In genomic region chr1:182614796-182615451, GRCh38 we compare ENCODE assay signal across 9 cellular contexts. TPM values are rescaled to one million over a fixed set of nuclear protein-coding genes. Genes with fewer than 3 reads are reported as not detected.
DNase-seq lines count a peak whose midpoint lies in the region; ATAC-seq and TF ChIP-seq lines count a peak whose summit lies in the region.
"Had no signal": no experiment of that assay in that cellular context is flagged by ENCODE, and none has a peak within 500 bp of the region (broad histone marks: within the 10 kb centered on the region; RNA-seq: fewer than 3 reads in every experiment).

No MANE protein-coding gene starts in this region.

- no peaks in the 10 kb centered on the region for H3K4me1 ChIP-seq in PC-3 (ENCODE audit: insufficient read depth, low read length)
- peaks cover 30% of the 10 kb centered on the region for H3K4me1 ChIP-seq in suprapubic skin

- BruUV-seq in PC-3 (replicated peaks; lab: Mats Ljungman, UMichigan), result no TSS peak

- H3K27me3 ChIP-seq in PC-3 (ENCODE audit: low read length), result peaks cover 28% of the 10 kb centered on the region
- H3K27me3 ChIP-seq in suprapubic skin, result no peaks in the 10 kb centered on the region

- H3K4me3 ChIP-seq in AG10803 (ENCODE audit: low read length) (peak overlapping the region; percentile 55), PC-3 (ENCODE audit: low read length) (peak overlapping the region; percentile 61), suprapubic skin (peak overlapping the region; percentile 51)

- H3K9me3 ChIP-seq in PC-3 (ENCODE audit: low read length) (no peaks in the 10 kb centered on the region), suprapubic skin (no peaks in the 10 kb centered on the region)

- peak overlapping the region; percentile 87 for H3K4me2 ChIP-seq in PC-3 (ENCODE audit: low read length)

- H3K9me2 ChIP-seq in PC-3 (replicated peaks; ENCODE audit: low read length), result no peaks in the 10 kb centered on the region

- H3K79me2 ChIP-seq in PC-3 (ENCODE audit: low read length), result no peaks in the 10 kb centered on the region

- H3K36me3 Mint-ChIP-seq in activated T-helper 2 cell treated with anti-CD3 and anti-CD28 coated beads, Interferon-gamma antibody, Interleukin-2, Interleukin-4, amounts not matched to agents 10 μg/mL and 5 μg/mL and 100 μg/mL, durations not matched to agents 14 hours and 24 hours and 36 hours (ENCODE audit: low read depth), result no peaks in the 10 kb centered on the region
- peaks cover 0 to 5% (median 0%) of the 10 kb centered on the region in 3 donors for H3K36me3 Mint-ChIP-seq in naive thymus-derived CD8-positive, alpha-beta T cell

- WGBS in suprapubic skin, result under 1% methylated on average over 40 of the region's 56 CpGs

- intact Hi-C loops in PC-3 (cut with micrococcal nuclease), result no loop called here
- intact Hi-C loops in activated T-helper 2 cell treated with anti-CD3 and anti-CD28 coated beads, Interferon-gamma antibody, Interleukin-2, Interleukin-4, amounts not matched to agents 10 μg/mL and 5 μg/mL and 100 μg/mL, durations not matched to agents 14 hours and 24 hours and 36 hours (cut with micrococcal nuclease), result loop anchor here (5.0 to 10.0 kb wide), 2 partner anchors 222 to 1020 kb away; partner anchors contain the start of genes ARPC5 and DHX9

- H3K27ac ChIP-seq in PC-3 (ENCODE audit: low read length), result no peak overlapping the region
- H3K27ac ChIP-seq in suprapubic skin, result peak overlapping the region; percentile 91

- H3K27ac Mint-ChIP-seq in activated T-helper 2 cell treated with anti-CD3 and anti-CD28 coated beads, Interferon-gamma antibody, Interleukin-2, Interleukin-4, amounts not matched to agents 10 μg/mL and 5 μg/mL and 100 μg/mL, durations not matched to agents 14 hours and 24 hours and 36 hours, result peak overlapping the region; percentile 86
- H3K27ac Mint-ChIP-seq in naive thymus-derived CD8-positive, alpha-beta T cell, result peak overlapping the region in 8 of 10 donors; percentile 30 to 98 (median 85)

- POLR2A ChIA-PET in PC-3 (lab: Charles Lee; ENCODE audit: unreplicated experiment), result no interaction called here
- POLR2A ChIA-PET in naive thymus-derived CD8-positive, alpha-beta T cell (lab: Charles Lee), result interaction anchor here (1.1 to 2.5 kb wide), 2 partner anchors 10 to 12 kb away, joined by 5 to 8 read pairs; partner anchors contain the start of gene RGS16

- no peak for TF ChIP-seq CTCF in AG10803 (conservative IDR thresholded peaks at IDR 0.05; ENCODE audit: low read length)
- no peak for TF ChIP-seq CTCF in PC-3 (conservative IDR thresholded peaks at IDR 0.05; ENCODE audit: low read depth, low read length)
- no peak for TF ChIP-seq CTCF in suprapubic skin (IDR thresholded peaks at IDR 0.05)

- peak overlapping the region; percentile 86 for H2AFZ ChIP-seq in PC-3 (ENCODE audit: low read length)

- peak overlapping the region; percentile 72 for H3K4me3 Mint-ChIP-seq in activated T-helper 2 cell treated with anti-CD3 and anti-CD28 coated beads, Interferon-gamma antibody, Interleukin-2, Interleukin-4, amounts not matched to agents 10 μg/mL and 5 μg/mL and 100 μg/mL, durations not matched to agents 14 hours and 24 hours and 36 hours (ENCODE audit: low read depth)
- peak overlapping the region; percentile 70 to 89 (median 84) for H3K4me3 Mint-ChIP-seq in naive thymus-derived CD8-positive, alpha-beta T cell

- H3K27me3 Mint-ChIP-seq in activated T-helper 2 cell treated with anti-CD3 and anti-CD28 coated beads, Interferon-gamma antibody, Interleukin-2, Interleukin-4, amounts not matched to agents 10 μg/mL and 5 μg/mL and 100 μg/mL, durations not matched to agents 14 hours and 24 hours and 36 hours (ENCODE audit: low read depth), result peaks cover 32% of the 10 kb centered on the region
- H3K27me3 Mint-ChIP-seq in naive thymus-derived CD8-positive, alpha-beta T cell, result peaks cover 29 to 92% (median 62%) of the 10 kb centered on the region in 5 donors

- no peak for TF ChIP-seq EP300 in suprapubic skin (IDR thresholded peaks at IDR 0.05)

- H4K20me1 ChIP-seq in PC-3 (ENCODE audit: low read length), result no peaks in the 10 kb centered on the region

- in situ Hi-C loops in GM18951 (cut with MboI; ENCODE audit: low sequenced_read_pairs, unreplicated experiment), result no loop called here

- TF ChIP-seq POLR2A in GM18951 (IDR thresholded peaks at IDR 0.05; ENCODE audit: extremely low read depth, insufficient read depth, insufficient read length) (peak; percentile 67), suprapubic skin (IDR thresholded peaks at IDR 0.05) (peak in 1 of 2 donors; percentile 65)

- H3K4me1 Mint-ChIP-seq in activated T-helper 2 cell treated with anti-CD3 and anti-CD28 coated beads, Interferon-gamma antibody, Interleukin-2, Interleukin-4, amounts not matched to agents 10 μg/mL and 5 μg/mL and 100 μg/mL, durations not matched to agents 14 hours and 24 hours and 36 hours (ENCODE audit: low read depth), result peaks cover 64% of the 10 kb centered on the region
- H3K4me1 Mint-ChIP-seq in naive thymus-derived CD8-positive, alpha-beta T cell, result peaks cover 8 to 40% (median 33%) of the 10 kb centered on the region in 4 donors

- peak; percentile 92 for DNase-seq in AG10803 (ENCODE audit: low read depth)
- peak; percentile 40 for DNase-seq in PC-3
- peak; percentile 31 for DNase-seq in activated T-helper 2 cell treated with anti-CD3 and anti-CD28 coated beads, Interferon-gamma antibody, Interleukin-2, Interleukin-4, amounts not matched to agents 10 μg/mL and 5 μg/mL and 100 μg/mL, durations not matched to agents 14 hours and 24 hours and 36 hours (ENCODE audit: low spot score)
- peak; percentile 86 for DNase-seq in fibroblast of peridontal ligament (ENCODE audit: extremely low read depth)
- DNase-seq in naive thymus-derived CD8-positive, alpha-beta T cell, result peak in 4 of 10 donors; percentile 22 to 36 (median 29)
- peak; percentile 91 for DNase-seq in suprapubic skin (ENCODE audit: low spot score in 2 of 2)

- H3K9me3 Mint-ChIP-seq in activated T-helper 2 cell treated with anti-CD3 and anti-CD28 coated beads, Interferon-gamma antibody, Interleukin-2, Interleukin-4, amounts not matched to agents 10 μg/mL and 5 μg/mL and 100 μg/mL, durations not matched to agents 14 hours and 24 hours and 36 hours, result peaks cover 5% of the 10 kb centered on the region
- H3K9me3 Mint-ChIP-seq in naive thymus-derived CD8-positive, alpha-beta T cell, result peaks cover 0 to 7% (median 0%) of the 10 kb centered on the region in 9 donors

- ATAC-seq in HG03354 (IDR thresholded peaks at IDR 0.05; ENCODE audit: poor library complexity, severe bottlenecking, unreplicated experiment), result peak; percentile 51
- ATAC-seq in PC-3, result peak; percentile 63
- peak in 1 of 2 donors; percentile 16 for ATAC-seq in naive thymus-derived CD8-positive, alpha-beta T cell

- H3F3A ChIP-seq in PC-3 (ENCODE audit: low read length, unreplicated experiment), result no peaks in the 10 kb centered on the region

- H3K36me3 ChIP-seq in PC-3 (ENCODE audit: low read depth, low read length), result no peaks in the 10 kb centered on the region
- H3K36me3 ChIP-seq in suprapubic skin, result no peaks in the 10 kb centered on the region

- CTCF ChIA-PET in PC-3 (lab: Charles Lee), result interaction anchor here (0.6 kb wide), 2 partner anchors 9 to 471 kb away, joined by 3 to 5 read pairs; no protein-coding TSS in a partner anchor

- H3K9ac ChIP-seq in PC-3 (ENCODE audit: low read length), result no peak overlapping the region

RNA-seq across cellular contexts. Expression of gene RGS16, which starts 10.7 kb away (rescaled TPM):
- total RNA-seq in PC-3 (2014; rRNA removed) (0.40 and 1.5 TPM in 2 replicates), suprapubic skin (1 to 10 TPM in 2 of 4 donors, under 1 TPM in 2; 0.40 to 3.6 (median 1.8) TPM)
- 50.2 and 50.5 TPM in 2 replicates for total RNA-seq in activated T-helper 2 cell treated with anti-CD3 and anti-CD28 coated beads, Interferon-gamma antibody, Interleukin-2, Interleukin-4, amounts not matched to agents 10 μg/mL and 5 μg/mL and 100 μg/mL, durations not matched to agents 14 hours and 24 hours and 36 hours
- under 1 TPM; 0.41 to 0.49 TPM for total RNA-seq in naive thymus-derived CD8-positive, alpha-beta T cell
- polyA plus RNA-seq in naive thymus-derived CD8-positive, alpha-beta T cell, result not detected
- total RNA-seq: HT1080 had no signal

RNA-seq across cellular contexts. Expression of gene RNASEL, which starts 25.9 kb away (rescaled TPM):
- total RNA-seq in PC-3 (2014; rRNA removed) (1.3 and 2.1 TPM in 2 replicates), suprapubic skin (10 to 100 TPM in 1 of 4 donors, 1 to 10 TPM in 3; 4.1 to 10.7 (median 6.2) TPM)
- total RNA-seq in activated T-helper 2 cell treated with anti-CD3 and anti-CD28 coated beads, Interferon-gamma antibody, Interleukin-2, Interleukin-4, amounts not matched to agents 10 μg/mL and 5 μg/mL and 100 μg/mL, durations not matched to agents 14 hours and 24 hours and 36 hours, result 3.6 and 4.8 TPM in 2 replicates
- total RNA-seq in naive thymus-derived CD8-positive, alpha-beta T cell, result 10 to 100 TPM; 20.2 to 20.8 TPM
- polyA plus RNA-seq in naive thymus-derived CD8-positive, alpha-beta T cell, result 10 to 100 TPM in 1 of 3 donors, 1 to 10 TPM in 2; 5.0 to 10.1 (median 6.4) TPM

Comparison
In these comparisons a context has a peak if more than half of its experiments do, and no peak if none do; other contexts are left out.
1. RNA of gene RGS16, which starts 10.7 kb away (total RNA-seq): 50.2 to 50.5 TPM in activated T-helper 2 cell treated with anti-CD3 and anti-CD28 coated beads, Interferon-gamma antibody, Interleukin-2, Interleukin-4, amounts not matched to agents 10 μg/mL and 5 μg/mL and 100 μg/mL, durations not matched to agents 14 hours and 24 hours and 36 hours; 0.40 to 3.6 TPM in suprapubic skin, 0.41 to 0.49 TPM in naive thymus-derived CD8-positive, alpha-beta T cell and 0.40 to 1.5 TPM in PC-3; every median in the first group is over 10 times any median in the second.
2. Peak in every context shown above with its lines, with median percentiles within 50 percentile points of each other: H3K4me3 ChIP-seq.